11 cellular contexts compared by ENCODE assay signal in genomic region chrX:112043997-112044396, GRCh38. TPM values are rescaled to one million over a fixed set of nuclear protein-coding genes. Genes with fewer than 3 reads are reported as not detected.
DNase-seq lines count a peak whose midpoint lies in the region; TF ChIP-seq lines count a peak whose summit lies in the region.
"Had no signal": no experiment of that assay in that cellular context is flagged by ENCODE, and none has a peak within 500 bp of the region (broad histone marks: within the 10 kb centered on the region; RNA-seq: fewer than 3 reads in every experiment).

No MANE protein-coding gene starts in this region.

- no peaks in the 10 kb centered on the region for H3F3A ChIP-seq in OCI-LY1 (ENCODE audit: insufficient read depth, low read length)

- DNase-seq in GM12864 (ENCODE audit: low read depth) (no peak), fibroblast of pulmonary artery (ENCODE audit: low read depth) (peak; percentile 2), prostate gland (ENCODE audit: low spot score) (no peak), tibial nerve (ENCODE audit: low spot score in 2 of 2) (no peak), medulla oblongata (ENCODE audit: extremely low spot score) (no peak)
- no peak for DNase-seq in stimulated activated naive CD4-positive, alpha-beta T cell treated with Interleukin-2 at 50 U/mL for 16 hours (lab: John Stamatoyannopoulos, UW)
- DNase-seq: CD8-positive, alpha-beta memory T cell had no signal

- TF ChIP-seq CTCF in 22Rv1 (IDR thresholded peaks at IDR 0.05) (0 out of 2 replicates have a peak, but pooled peaks have one; percentile 19), GM12864 (IDR thresholded peaks at IDR 0.05; ENCODE audit: low read depth, low read length, missing control alignments) (peak; percentile 16), OCI-LY1 (IDR thresholded peaks at IDR 0.05; ENCODE audit: low read length) (peak; percentile 25; the same call in 1 of the 2 replicates), fibroblast of pulmonary artery (IDR thresholded peaks at IDR 0.05; ENCODE audit: low read length, missing control alignments) (no peak), prostate gland (IDR thresholded peaks at IDR 0.05) (peak in 2 of 4 experiments; percentile 9 to 17), tibial nerve (IDR thresholded peaks at IDR 0.05) (no peak)

- intact Hi-C loops in prostate gland (cut with DNase I), result no loop called here

- no peak overlapping the region for H3K4me3 ChIP-seq in GM12864 (ENCODE audit: low read depth, low read length)
- H3K4me3 ChIP-seq in OCI-LY1 (ENCODE audit: low read depth, low read length, poor library complexity, severe bottlenecking), result no peak overlapping the region
- H3K4me3 ChIP-seq in fibroblast of pulmonary artery (replicated peaks; ENCODE audit: low read depth, low read length), result no peak overlapping the region
- no peak overlapping the region for H3K4me3 ChIP-seq in prostate gland
- H3K4me3 ChIP-seq in tibial nerve, result no peak overlapping the region
- H3K4me3 ChIP-seq: ascending aorta had no signal

- H4K20me1 ChIP-seq in OCI-LY1 (ENCODE audit: insufficient read depth, low read length), result no peaks in the 10 kb centered on the region

- H3K79me2 ChIP-seq in OCI-LY1 (ENCODE audit: insufficient read depth, low read length), result no peaks in the 10 kb centered on the region

- H3K27me3 ChIP-seq in OCI-LY1 (ENCODE audit: insufficient read depth, low read length) (no peaks in the 10 kb centered on the region), prostate gland (replicated peaks; ENCODE audit: insufficient read depth) (no peaks in the 10 kb centered on the region), tibial nerve (peaks cover 0 to 34% of the 10 kb centered on the region in 2 donors)
- H3K27me3 ChIP-seq: ascending aorta had no signal

- no peak overlapping the region for H2AFZ ChIP-seq in OCI-LY1 (ENCODE audit: low read length)

- TF ChIP-seq EP300 in tibial nerve (IDR thresholded peaks at IDR 0.05), result no peak

- no peak overlapping the region for H3K9ac ChIP-seq in OCI-LY1 (ENCODE audit: low read length)

- TF ChIP-seq POLR2A in prostate gland (IDR thresholded peaks at IDR 0.05) (no peak), tibial nerve (IDR thresholded peaks at IDR 0.05) (no peak)

- no peaks in the 10 kb centered on the region for H3K9me2 ChIP-seq in OCI-LY1 (ENCODE audit: low read depth, low read length)

- no peak overlapping the region for H3K27ac ChIP-seq in 22Rv1
- no peak overlapping the region for H3K27ac ChIP-seq in OCI-LY1 (ENCODE audit: low read depth, low read length, poor library complexity, severe bottlenecking)
- H3K27ac ChIP-seq in prostate gland, result no peak overlapping the region
- H3K27ac ChIP-seq in tibial nerve, result no peak overlapping the region
- H3K27ac ChIP-seq: ascending aorta had no signal

- WGBS in prostate gland, result 47% methylated on average over 1 of the region's 1 CpG
- WGBS in tibial nerve, 2 donors, result 20 to 44% methylated on average over 1 of the region's 1 CpG

- no peaks in the 10 kb centered on the region for H3K9me3 ChIP-seq in OCI-LY1 (ENCODE audit: low read length)
- H3K9me3 ChIP-seq in prostate gland, result no peaks in the 10 kb centered on the region
- no peaks in the 10 kb centered on the region for H3K9me3 ChIP-seq in tibial nerve
- H3K9me3 ChIP-seq: ascending aorta had no signal

- H3K4me1 ChIP-seq in OCI-LY1 (ENCODE audit: insufficient read depth, low read length, severe bottlenecking) (no peaks in the 10 kb centered on the region), prostate gland (replicated peaks) (no peaks in the 10 kb centered on the region), tibial nerve (no peaks in the 10 kb centered on the region)
- H3K4me1 ChIP-seq: ascending aorta had no signal

- H3K36me3 ChIP-seq in OCI-LY1 (ENCODE audit: insufficient read depth, low read length), result no peaks in the 10 kb centered on the region
- no peaks in the 10 kb centered on the region for H3K36me3 ChIP-seq in prostate gland
- H3K36me3 ChIP-seq in tibial nerve, result no peaks in the 10 kb centered on the region
- H3K36me3 ChIP-seq: ascending aorta had no signal

- H3K4me2 ChIP-seq in OCI-LY1 (ENCODE audit: low read length), result no peak overlapping the region

RNA-seq across cellular contexts. Expression of gene TRPC5, which starts 38.6 kb away (rescaled TPM):
- total RNA-seq in prostate gland (under 1 TPM; 0.11 to 0.18 TPM), tibial nerve (not detected)
- total RNA-seq: activated CD8-positive, alpha-beta memory T cell treated with anti-CD3 and anti-CD28 coated beads for 36 hours; ascending aorta; CD8-positive, alpha-beta memory T cell had no signal

RNA-seq across cellular contexts. Expression of gene RTL4, which starts 38.8 kb away (rescaled TPM):
- total RNA-seq in prostate gland (under 1 TPM in 1 of 2 donors, not detected in 1; 0.40 TPM), tibial nerve (not detected)
- total RNA-seq: activated CD8-positive, alpha-beta memory T cell treated with anti-CD3 and anti-CD28 coated beads for 36 hours; ascending aorta; CD8-positive, alpha-beta memory T cell had no signal

Comparison
In these comparisons a context has a peak if more than half of its experiments do, and no peak if none do; other contexts are left out.
1. CTCF ChIP-seq: peak in 22Rv1 (single experiment), GM12864 (single experiment) and OCI-LY1 (single experiment); none in fibroblast of pulmonary artery (single experiment) and tibial nerve (0 of 5).